1 cellular context compared by ENCODE assay signal in genomic region chr6:14862845-14863244, GRCh38.
TF ChIP-seq lines count a peak whose summit lies in the region.

No MANE protein-coding gene starts in this region.

TF ChIP-seq in GM23338, 12 proteins besides CTCF, POLR2A, EP300 and RAD21 (continued from another document):
- no peak for TF ChIP-seq ZNF462 (CRISPR knock-in tag; IDR thresholded peaks at IDR 0.05)
- TF ChIP-seq JUNB (IDR thresholded peaks at IDR 0.05; ENCODE audit: unreplicated experiment): no peak
- TF ChIP-seq POLR2AphosphoS5 (IDR thresholded peaks at IDR 0.05; ENCODE audit: low read depth): no peak
- no peak for TF ChIP-seq ZNF331 (CRISPR knock-in tag; IDR thresholded peaks at IDR 0.05; ENCODE audit: low read depth)
- TF ChIP-seq EZH2phosphoT487 (IDR thresholded peaks at IDR 0.05; ENCODE audit: unreplicated experiment): no peak
- TF ChIP-seq, protein P1, sequence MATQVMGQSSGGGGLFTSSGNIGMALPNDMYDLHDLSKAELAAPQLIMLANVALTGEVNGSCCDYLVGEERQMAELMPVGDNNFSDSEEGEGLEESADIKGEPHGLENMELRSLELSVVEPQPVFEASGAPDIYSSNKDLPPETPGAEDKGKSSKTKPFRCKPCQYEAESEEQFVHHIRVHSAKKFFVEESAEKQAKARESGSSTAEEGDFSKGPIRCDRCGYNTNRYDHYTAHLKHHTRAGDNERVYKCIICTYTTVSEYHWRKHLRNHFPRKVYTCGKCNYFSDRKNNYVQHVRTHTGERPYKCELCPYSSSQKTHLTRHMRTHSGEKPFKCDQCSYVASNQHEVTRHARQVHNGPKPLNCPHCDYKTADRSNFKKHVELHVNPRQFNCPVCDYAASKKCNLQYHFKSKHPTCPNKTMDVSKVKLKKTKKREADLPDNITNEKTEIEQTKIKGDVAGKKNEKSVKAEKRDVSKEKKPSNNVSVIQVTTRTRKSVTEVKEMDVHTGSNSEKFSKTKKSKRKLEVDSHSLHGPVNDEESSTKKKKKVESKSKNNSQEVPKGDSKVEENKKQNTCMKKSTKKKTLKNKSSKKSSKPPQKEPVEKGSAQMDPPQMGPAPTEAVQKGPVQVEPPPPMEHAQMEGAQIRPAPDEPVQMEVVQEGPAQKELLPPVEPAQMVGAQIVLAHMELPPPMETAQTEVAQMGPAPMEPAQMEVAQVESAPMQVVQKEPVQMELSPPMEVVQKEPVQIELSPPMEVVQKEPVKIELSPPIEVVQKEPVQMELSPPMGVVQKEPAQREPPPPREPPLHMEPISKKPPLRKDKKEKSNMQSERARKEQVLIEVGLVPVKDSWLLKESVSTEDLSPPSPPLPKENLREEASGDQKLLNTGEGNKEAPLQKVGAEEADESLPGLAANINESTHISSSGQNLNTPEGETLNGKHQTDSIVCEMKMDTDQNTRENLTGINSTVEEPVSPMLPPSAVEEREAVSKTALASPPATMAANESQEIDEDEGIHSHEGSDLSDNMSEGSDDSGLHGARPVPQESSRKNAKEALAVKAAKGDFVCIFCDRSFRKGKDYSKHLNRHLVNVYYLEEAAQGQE (IDR thresholded peaks at IDR 0.05; ENCODE audit: unreplicated experiment): no peak
- TF ChIP-seq ZNF114 (CRISPR knock-in tag; IDR thresholded peaks at IDR 0.05): no peak
- no peak for TF ChIP-seq CREB1 (CRISPR knock-in tag; IDR thresholded peaks at IDR 0.05; ENCODE audit: low read depth)
- no peak for TF ChIP-seq NANOG (IDR thresholded peaks at IDR 0.05; ENCODE audit: borderline replicate concordance)
TF ChIP-seq in GM23338: peak in this region for 0.
